In genomic region chrX:108437789-108438623, GRCh38 we compare ENCODE assay signal across 9 cellular contexts. TPM values are rescaled to one million over a fixed set of nuclear protein-coding genes. Genes with fewer than 3 reads are reported as not detected.
A peak's percentile ranks its signal among the peaks of the same experiment; 100 is the strongest.
DNase-seq lines count a peak whose midpoint lies in the region; ATAC-seq and TF ChIP-seq lines count a peak whose summit lies in the region.
"Had no signal": no experiment of that assay in that cellular context is flagged by ENCODE, and none has a peak within 500 bp of the region (broad histone marks: within the 10 kb centered on the region; RNA-seq: fewer than 3 reads in every experiment).

COL4A6 (minus strand) TSS chrX:108438422; CDS start chrX:108438196, 226 bp downstream.

- peak in 1 of 2 donors; percentile 51 for ATAC-seq in lower lobe of right lung

- H3K9me3 ChIP-seq in endodermal cell (ENCODE audit: control insufficient read depth, low read length) (no peaks in the 10 kb centered on the region), lower lobe of right lung (no peaks in the 10 kb centered on the region), uterus (no peaks in the 10 kb centered on the region)
- H3K9me3 ChIP-seq: neutrophil had no signal

- H3K27ac Mint-ChIP-seq in activated naive CD4-positive, alpha-beta T cell treated with anti-CD3 and anti-CD28 coated beads, Interleukin-2, amount 50 U/mL, for 24 hours = no peak within 1 kb of the TSS
- H3K27ac Mint-ChIP-seq in endodermal cell = peak within 1 kb of the TSS; percentile 96

- H3K9ac ChIP-seq in endodermal cell (ENCODE audit: extremely low read depth, low read length, poor library complexity, severe bottlenecking) = peak within 1 kb of the TSS; percentile 86

- H3K4me1 ChIP-seq in endodermal cell (ENCODE audit: control insufficient read depth, insufficient read depth, low read length) (no peaks in the 10 kb centered on the region), lower lobe of right lung (no peaks in the 10 kb centered on the region), uterus (no peaks in the 10 kb centered on the region)

- WGBS in endodermal cell (ENCODE audit: insufficient coverage in 1 of 2, insufficient read length in 1 of 2), 2 experiments = 1% methylated on average over 26 of the region's 28 CpGs; no CpG with 5 or more reads in 1 of the 2 experiments

- H3K36me3 Mint-ChIP-seq in activated naive CD4-positive, alpha-beta T cell treated with anti-CD3 and anti-CD28 coated beads, Interleukin-2, amount 50 U/mL, for 24 hours = no peaks in the 10 kb centered on the region
- peaks cover 30% of the 10 kb centered on the region for H3K36me3 Mint-ChIP-seq in endodermal cell (ENCODE audit: low read depth)

- H3K27me3 ChIP-seq in endodermal cell (ENCODE audit: control insufficient read depth, insufficient read depth, low read length, poor library complexity, severe bottlenecking) (no peaks in the 10 kb centered on the region), lower lobe of right lung (ENCODE audit: low read depth) (no peaks in the 10 kb centered on the region), uterus (peaks cover 0 to 6% of the 10 kb centered on the region in 2 donors)

- in situ Hi-C loops in GM13977 (cut with MboI; ENCODE audit: low pct_unique_long_range_greater_than_20kb, low sequenced_read_pairs, unreplicated experiment) = no loop called here

- no peak for DNase-seq in activated naive CD4-positive, alpha-beta T cell (lab: John Stamatoyannopoulos, UW)
- DNase-seq in endodermal cell = peak; percentile 90
- peak; percentile 27 for DNase-seq in lower lobe of right lung
- DNase-seq in uterus = peak; percentile 22 to 41
- no peak for DNase-seq in activated T-cell treated with anti-CD3 and anti-CD28 coated beads, Interleukin-2, amount 50 U/mL, for 48 hours
- no peak for DNase-seq in NCI-H1092 treated with DMSO at 0.1 percent for 48 hours (lab: John Stamatoyannopoulos, UW)
- no peak for DNase-seq in GM13977 (ENCODE audit: low spot score)

- peaks cover 11% of the 10 kb centered on the region for H3K4me1 Mint-ChIP-seq in activated naive CD4-positive, alpha-beta T cell treated with anti-CD3 and anti-CD28 coated beads, Interleukin-2, amount 50 U/mL, for 24 hours
- H3K4me1 Mint-ChIP-seq in endodermal cell = peaks cover 28% of the 10 kb centered on the region

- no peak for TF ChIP-seq POLR2A in uterus (IDR thresholded peaks at IDR 0.05)

- no peak for TF ChIP-seq CTCF in endodermal cell (conservative IDR thresholded peaks at IDR 0.05)
- TF ChIP-seq CTCF in lower lobe of right lung (IDR thresholded peaks at IDR 0.05) = no peak
- no peak for TF ChIP-seq CTCF in uterus (IDR thresholded peaks at IDR 0.05)
- no peak for TF ChIP-seq CTCF in GM13977 (IDR thresholded peaks at IDR 0.05; ENCODE audit: extremely low read depth, insufficient read depth, missing control alignments)

- H3K27me3 Mint-ChIP-seq in activated naive CD4-positive, alpha-beta T cell treated with anti-CD3 and anti-CD28 coated beads, Interleukin-2, amount 50 U/mL, for 24 hours = peaks cover 16% of the 10 kb centered on the region
- H3K27me3 Mint-ChIP-seq in endodermal cell (ENCODE audit: insufficient read depth) = peaks cover 1% of the 10 kb centered on the region

- no peak within 1 kb of the TSS for H3K27ac ChIP-seq in endodermal cell (ENCODE audit: low read depth, low read length)
- H3K27ac ChIP-seq in lower lobe of right lung = no peak within 1 kb of the TSS
- H3K27ac ChIP-seq in uterus = peak within 1 kb of the TSS; percentile 79 to 85
- H3K27ac ChIP-seq: neutrophil had no signal

- H3K36me3 ChIP-seq in endodermal cell (ENCODE audit: control insufficient read depth, insufficient read depth, low read length) = no peaks in the 10 kb centered on the region
- H3K36me3 ChIP-seq in lower lobe of right lung = no peaks in the 10 kb centered on the region
- H3K36me3 ChIP-seq in uterus = no peaks in the 10 kb centered on the region
- H3K36me3 ChIP-seq: neutrophil had no signal

- peak within 1 kb of the TSS; percentile 33 for H3K4me3 Mint-ChIP-seq in activated naive CD4-positive, alpha-beta T cell treated with anti-CD3 and anti-CD28 coated beads, Interleukin-2, amount 50 U/mL, for 24 hours
- H3K4me3 Mint-ChIP-seq in endodermal cell = peak within 1 kb of the TSS; percentile 93

- H3K4me3 ChIP-seq in endodermal cell (ENCODE audit: low read length) = peak within 1 kb of the TSS; percentile 94
- H3K4me3 ChIP-seq in lower lobe of right lung = peak within 1 kb of the TSS; percentile 50
- H3K4me3 ChIP-seq in uterus = peak within 1 kb of the TSS; percentile 49 to 50

- no peaks in the 10 kb centered on the region for H3K9me3 Mint-ChIP-seq in activated naive CD4-positive, alpha-beta T cell treated with anti-CD3 and anti-CD28 coated beads, Interleukin-2, amount 50 U/mL, for 24 hours
- peaks cover 2% of the 10 kb centered on the region for H3K9me3 Mint-ChIP-seq in endodermal cell

- intact Hi-C loops in lower lobe of right lung (cut with DNase I) = no loop called here
- intact Hi-C loops in uterus (cut with DNase I; ENCODE audit: low total_unique reads) = no loop called here

RNA-seq across cellular contexts. Expression of gene COL4A6, which starts in this region (rescaled TPM):
- total RNA-seq in endodermal cell (100 to 1,000 TPM; 205 to 338 TPM), lower lobe of right lung (1.8 TPM), uterus (100 to 1,000 TPM in 1 of 4 donors, 10 to 100 TPM in 2, under 1 TPM in 1; 0.88 to 113 (median 42.9) TPM)
- 32.1 TPM for polyA plus RNA-seq in endodermal cell (2013, experiment 1 of 2)
- polyA plus RNA-seq in endodermal cell (2013, experiment 2 of 2) = 35.7 TPM

Comparison
In these comparisons a context has a peak if more than half of its experiments do, and no peak if none do; other contexts are left out.
1. DNase-seq: peak in endodermal cell (single experiment), lower lobe of right lung (single experiment) and uterus (2 of 2); none in activated naive CD4-positive, alpha-beta T cell (0 of 4), activated T-cell treated with anti-CD3 and anti-CD28 coated beads, Interleukin-2, amount 50 U/mL, for 48 hours (0 of 2), NCI-H1092 treated with DMSO at 0.1 percent for 48 hours (single experiment) and GM13977 (single experiment).
2. H3K27ac ChIP-seq: peak in uterus (2 of 2); none in endodermal cell (single experiment) and lower lobe of right lung (single experiment).
3. Peak in every context shown above with its lines, with median percentiles within 50 percentile points of each other: H3K4me3 ChIP-seq.